ENCODE assay signal across 8 cellular contexts in the genomic region with DNA sequence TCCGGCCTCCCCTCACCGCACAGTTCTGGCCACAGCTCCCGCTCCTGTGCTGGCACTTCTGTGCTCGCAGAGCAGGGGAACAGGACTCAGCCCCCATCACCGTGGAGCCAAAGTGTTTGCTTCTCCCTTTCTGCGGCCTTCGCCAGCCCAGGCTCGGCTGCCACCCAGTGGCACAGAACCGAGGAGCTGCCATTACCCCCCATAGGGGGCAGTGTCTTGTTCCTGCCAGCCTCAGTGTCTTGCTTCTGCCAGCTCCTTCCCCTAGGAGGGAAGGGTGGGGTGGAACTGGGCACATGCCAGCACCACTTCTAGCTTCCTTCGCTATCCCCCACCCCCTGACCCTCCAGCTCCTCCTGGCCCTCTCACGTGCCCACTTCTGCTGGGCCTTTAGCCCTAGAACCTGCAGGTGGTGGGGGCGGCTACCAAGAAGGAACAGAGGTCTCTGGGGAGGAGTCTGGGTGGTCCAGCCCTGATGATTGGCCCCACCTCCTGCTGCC. TPM values are rescaled to one million over a fixed set of nuclear protein-coding genes. Genes with fewer than 3 reads are reported as not detected.
DNase-seq lines count a peak whose midpoint lies in the region; ATAC-seq lines count a peak whose summit lies in the region.

No MANE protein-coding gene starts in this region.

- peaks cover 35% of the 10 kb centered on the region for H3K4me1 Mint-ChIP-seq in stimulated activated effector memory CD8-positive, alpha-beta T cell treated with anti-CD3 and anti-CD28 coated beads, Interleukin-12 subunit alpha, Interleukin-12 subunit beta, amount 100 ng/mL, for 72 hours

- peaks cover 93% of the 10 kb centered on the region for H3K36me3 Mint-ChIP-seq in stimulated activated effector memory CD8-positive, alpha-beta T cell treated with anti-CD3 and anti-CD28 coated beads, Interleukin-12 subunit alpha, Interleukin-12 subunit beta, amount 100 ng/mL, for 72 hours

- DNase-seq in DMS79 (lab: John Stamatoyannopoulos, UW) (peak; percentile 82), LHCN-M2 (ENCODE audit: low read depth) (peak; percentile 50), anterior cingulate cortex (lab: John Stamatoyannopoulos, UW) (peak in 47 of 58 donors; percentile 16 to 79 (median 46)), hippocampal formation (lab: John Stamatoyannopoulos, UW) (peak; percentile 17 to 49), foreskin melanocyte (no peak), NOMO-1 treated with DMSO at 0.1 percent for 48 hours (lab: John Stamatoyannopoulos, UW; ENCODE audit: unreplicated experiment) (no peak)
- DNase-seq in stimulated activated effector memory CD8-positive, alpha-beta T cell treated with anti-CD3 and anti-CD28 coated beads, Interleukin-12 subunit alpha, Interleukin-12 subunit beta, amount 100 ng/mL, for 72 hours (ENCODE audit: low spot score in 2 of 2), result no peak

- ATAC-seq in stimulated activated effector memory CD8-positive, alpha-beta T cell treated with anti-CD3 and anti-CD28 coated beads, Interleukin-12 subunit alpha, Interleukin-12 subunit beta, amount 100 ng/mL, for 72 hours, result peak; percentile 58
- ATAC-seq in HG02763 (IDR thresholded peaks at IDR 0.05; ENCODE audit: unreplicated experiment), result no peak

- peak overlapping the region; percentile 86 for H3K27ac Mint-ChIP-seq in stimulated activated effector memory CD8-positive, alpha-beta T cell treated with anti-CD3 and anti-CD28 coated beads, Interleukin-12 subunit alpha, Interleukin-12 subunit beta, amount 100 ng/mL, for 72 hours

- H3K9me3 Mint-ChIP-seq in stimulated activated effector memory CD8-positive, alpha-beta T cell treated with anti-CD3 and anti-CD28 coated beads, Interleukin-12 subunit alpha, Interleukin-12 subunit beta, amount 100 ng/mL, for 72 hours, result no peaks in the 10 kb centered on the region

- no peak overlapping the region for H3K4me3 Mint-ChIP-seq in stimulated activated effector memory CD8-positive, alpha-beta T cell treated with anti-CD3 and anti-CD28 coated beads, Interleukin-12 subunit alpha, Interleukin-12 subunit beta, amount 100 ng/mL, for 72 hours

RNA-seq across cellular contexts. Expression of gene ELMO3, which starts 0.6 kb away (rescaled TPM):
- total RNA-seq in LHCN-M2 (2014; rRNA removed), result 1.8 and 1.9 TPM in 2 replicates
- 0.57 TPM for polyA plus RNA-seq in LHCN-M2 (2012)

RNA-seq across cellular contexts. Expression of gene E2F4, which starts 6.3 kb away (rescaled TPM):
- total RNA-seq in LHCN-M2 (2014; rRNA removed), result 126 and 153 TPM in 2 replicates
- 34.0 TPM for polyA plus RNA-seq in LHCN-M2 (2012)

RNA-seq across cellular contexts. Expression of gene EXOC3L1, which starts 8.3 kb away (rescaled TPM):
- 5.1 and 10.3 TPM in 2 replicates for total RNA-seq in LHCN-M2 (2014; rRNA removed)
- 1.2 TPM for polyA plus RNA-seq in LHCN-M2 (2012)

RNA-seq across cellular contexts. Expression of gene MATCAP1, which starts 14.5 kb away (rescaled TPM):
- total RNA-seq in LHCN-M2 (2014; rRNA removed), result 21.5 and 25.8 TPM in 2 replicates
- 8.7 TPM for polyA plus RNA-seq in LHCN-M2 (2012)

RNA-seq across cellular contexts. Expression of gene NOL3, which starts 27.9 kb away (rescaled TPM):
- 58.0 and 58.6 TPM in 2 replicates for total RNA-seq in LHCN-M2 (2014; rRNA removed)
- polyA plus RNA-seq in LHCN-M2 (2012), result 61.0 TPM

Comparison
In these comparisons a context has a peak if more than half of its experiments do, and no peak if none do; other contexts are left out.
1. DNase-seq: peak in DMS79 (single experiment), LHCN-M2 (single experiment), anterior cingulate cortex (47 of 58) and hippocampal formation (2 of 2); none in stimulated activated effector memory CD8-positive, alpha-beta T cell treated with anti-CD3 and anti-CD28 coated beads, Interleukin-12 subunit alpha, Interleukin-12 subunit beta, amount 100 ng/mL, for 72 hours (0 of 2), foreskin melanocyte (single experiment) and NOMO-1 treated with DMSO at 0.1 percent for 48 hours (single experiment).